ENCODE assay signal across 18 cellular contexts in the genomic region with DNA sequence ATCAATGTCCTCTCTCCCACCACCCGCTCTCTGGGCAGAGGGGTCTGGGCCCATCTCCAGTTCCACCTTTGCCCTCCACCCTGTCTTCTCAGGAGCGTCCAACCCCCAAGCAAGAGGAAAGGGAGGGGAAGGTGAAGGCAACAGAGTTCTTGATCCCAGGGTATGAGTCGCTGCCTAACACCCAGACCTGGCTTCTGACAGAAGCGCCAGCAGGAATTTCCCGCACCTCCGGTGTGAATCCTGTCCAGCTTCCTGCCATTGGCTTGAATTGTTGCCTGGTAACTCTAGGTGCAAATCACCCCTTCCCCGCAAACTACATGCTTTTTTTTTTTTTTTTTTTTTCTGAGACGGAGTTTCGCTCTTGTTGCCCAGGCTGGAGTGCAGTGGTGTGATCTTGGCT.
DNase-seq lines count a peak whose midpoint lies in the region; ATAC-seq and TF ChIP-seq lines count a peak whose summit lies in the region.
"Had no signal": no experiment of that assay in that cellular context is flagged by ENCODE, and none has a peak within 500 bp of the region (broad histone marks: within the 10 kb centered on the region; RNA-seq: fewer than 3 reads in every experiment).

No MANE protein-coding gene starts in this region.

- H3K27ac ChIP-seq in esophagus (ENCODE audit: low read depth in 2 of 2, low read length in 1 of 2): peak overlapping the region; percentile 8 to 43
- H3K27ac ChIP-seq in lower lobe of right lung: peak overlapping the region; percentile 15
- peak overlapping the region; percentile 60 to 84 for H3K27ac ChIP-seq in uterus
- H3K27ac ChIP-seq: C4-2B had no signal

- H3K36me3 ChIP-seq in esophagus (ENCODE audit: control insufficient read depth in 2 of 2, insufficient read depth in 2 of 2, low read length in 1 of 2) (no peaks in the 10 kb centered on the region), lower lobe of right lung (no peaks in the 10 kb centered on the region), uterus (no peaks in the 10 kb centered on the region)
- H3K36me3 ChIP-seq: tibial artery had no signal

- peaks cover 20% of the 10 kb centered on the region for H3K27me3 Mint-ChIP-seq in activated CD4-positive, alpha-beta T cell treated with anti-CD3 and anti-CD28 coated beads, Interleukin-2, amount 10 ng/mL, durations not matched to agents 24 days and 14 days

- H3K27ac Mint-ChIP-seq in activated CD4-positive, alpha-beta T cell treated with anti-CD3 and anti-CD28 coated beads, Interleukin-2, amount 10 ng/mL, durations not matched to agents 24 days and 14 days: peak overlapping the region; percentile 79

- H3K4me1 Mint-ChIP-seq in activated CD4-positive, alpha-beta T cell treated with anti-CD3 and anti-CD28 coated beads, Interleukin-2, amount 10 ng/mL, durations not matched to agents 24 days and 14 days: peaks cover 36% of the 10 kb centered on the region

- TF ChIP-seq CTCF in lower lobe of right lung (IDR thresholded peaks at IDR 0.05) (no peak), uterus (IDR thresholded peaks at IDR 0.05) (no peak)

- no peaks in the 10 kb centered on the region for H3K9me3 Mint-ChIP-seq in activated CD4-positive, alpha-beta T cell treated with anti-CD3 and anti-CD28 coated beads, Interleukin-2, amount 10 ng/mL, durations not matched to agents 24 days and 14 days

- no peaks in the 10 kb centered on the region for H3K36me3 Mint-ChIP-seq in activated CD4-positive, alpha-beta T cell treated with anti-CD3 and anti-CD28 coated beads, Interleukin-2, amount 10 ng/mL, durations not matched to agents 24 days and 14 days (ENCODE audit: low read depth)

- intact Hi-C loops in activated CD4-positive, alpha-beta T cell treated with anti-CD3 and anti-CD28 coated beads, Interleukin-2, amount 10 ng/mL, durations not matched to agents 24 days and 14 days (cut with micrococcal nuclease): no loop called here
- intact Hi-C loops in lower lobe of right lung (cut with DNase I) (no loop called here), uterus (cut with DNase I; ENCODE audit: low total_unique reads) (no loop called here)

- no peak overlapping the region for H3K4me3 Mint-ChIP-seq in activated CD4-positive, alpha-beta T cell treated with anti-CD3 and anti-CD28 coated beads, Interleukin-2, amount 10 ng/mL, durations not matched to agents 24 days and 14 days

- DNase-seq in activated CD4-positive, alpha-beta T cell treated with anti-CD3 and anti-CD28 coated beads, Interleukin-2, amount 10 ng/mL, durations not matched to agents 24 days and 14 days: no peak
- no peak for DNase-seq in activated CD4-positive, alpha-beta T cell treated with anti-CD3 and anti-CD28 coated beads, Interleukin-2, amount 50 U/mL, for 1 hour
- DNase-seq in lower lobe of right lung (peak; percentile 14), uterus (no peak), superior temporal gyrus (ENCODE audit: extremely low spot score) (no peak), NCI-H1105 (lab: John Stamatoyannopoulos, UW) (no peak)
- DNase-seq: activated CD4-positive, alpha-beta T cell treated with anti-CD3 and anti-CD28 coated beads for 4 hours; activated CD8-positive, alpha-beta memory T cell treated with anti-CD3 and anti-CD28 coated beads, Interleukin-2, amount 50 U/mL, for 48 hours; activated naive CD4-positive, alpha-beta T cell treated with Interleukin-2 at 50 U/mL for 16 hours; DMS153; NCI-H2029; NCI-H510A treated with DMSO at 0.1 percent for 48 hours; T1000; tibial artery had no signal

- H3K9me3 ChIP-seq in esophagus (ENCODE audit: control insufficient read depth in 2 of 2, insufficient read depth in 1 of 2, low read depth in 1 of 2, low read length in 1 of 2) (no peaks in the 10 kb centered on the region), lower lobe of right lung (no peaks in the 10 kb centered on the region), uterus (no peaks in the 10 kb centered on the region)
- H3K9me3 ChIP-seq: A549, tibial artery had no signal

- H3K4me3 ChIP-seq in esophagus (ENCODE audit: low read depth in 1 of 2, low read length in 2 of 2) (no peak overlapping the region), lower lobe of right lung (no peak overlapping the region), uterus (no peak overlapping the region)
- H3K4me3 ChIP-seq: A549, tibial artery had no signal

- H3K27me3 ChIP-seq in esophagus (ENCODE audit: control insufficient read depth in 1 of 2, insufficient read depth in 2 of 2, low read length in 2 of 2) (no peaks in the 10 kb centered on the region), lower lobe of right lung (ENCODE audit: low read depth) (peaks cover 35% of the 10 kb centered on the region), uterus (no peaks in the 10 kb centered on the region)
- H3K27me3 ChIP-seq: tibial artery had no signal

- no peak for TF ChIP-seq POLR2A in uterus (IDR thresholded peaks at IDR 0.05)

- 64 to 70% methylated on average over 8 to 9 of the region's 9 CpGs for WGBS in esophagus, 2 donors

- no peak for ATAC-seq in lower lobe of right lung
- ATAC-seq in HG02884 (IDR thresholded peaks at IDR 0.05; ENCODE audit: unreplicated experiment): no peak
- ATAC-seq: A549 had no signal

- peaks cover 0 to 5% of the 10 kb centered on the region in 2 donors for H3K4me1 ChIP-seq in esophagus (ENCODE audit: control insufficient read depth in 2 of 2, insufficient read depth in 2 of 2, low read length in 1 of 2)
- peaks cover 14% of the 10 kb centered on the region for H3K4me1 ChIP-seq in lower lobe of right lung
- H3K4me1 ChIP-seq in uterus: no peaks in the 10 kb centered on the region

Comparison
In these comparisons a context has a peak if more than half of its experiments do, and no peak if none do; other contexts are left out.
1. H3K27ac ChIP-seq: peak in every context shown above with its lines; median percentile 72 in uterus; 26 in esophagus; 15 in lower lobe of right lung.